ENCODE assay signal across 1 cellular context in the genomic region with DNA sequence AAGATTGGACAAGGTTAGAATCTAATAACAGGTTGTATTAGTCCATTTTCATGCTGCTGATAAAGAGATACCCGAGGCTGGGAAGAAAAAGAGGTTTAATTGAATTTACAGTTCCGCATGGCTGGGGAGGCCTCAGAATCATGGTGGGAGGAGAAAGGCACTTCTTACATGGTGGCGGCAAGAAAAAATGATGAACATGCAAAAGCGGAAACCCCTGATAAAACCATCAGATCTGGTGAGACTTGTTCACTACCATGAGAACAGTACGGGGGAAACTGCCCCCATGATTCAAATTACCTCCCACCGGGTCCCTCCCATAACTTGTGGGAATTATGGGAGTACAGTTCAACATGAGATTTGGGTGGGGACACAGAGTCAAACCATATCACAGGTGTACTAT.
TF ChIP-seq lines count a peak whose summit lies in the region.

No MANE protein-coding gene starts in this region.

TF ChIP-seq in HEK293, 187 proteins besides CTCF, POLR2A, EP300 and RAD21 (continued from another document):
- TF ChIP-seq, protein P1, sequence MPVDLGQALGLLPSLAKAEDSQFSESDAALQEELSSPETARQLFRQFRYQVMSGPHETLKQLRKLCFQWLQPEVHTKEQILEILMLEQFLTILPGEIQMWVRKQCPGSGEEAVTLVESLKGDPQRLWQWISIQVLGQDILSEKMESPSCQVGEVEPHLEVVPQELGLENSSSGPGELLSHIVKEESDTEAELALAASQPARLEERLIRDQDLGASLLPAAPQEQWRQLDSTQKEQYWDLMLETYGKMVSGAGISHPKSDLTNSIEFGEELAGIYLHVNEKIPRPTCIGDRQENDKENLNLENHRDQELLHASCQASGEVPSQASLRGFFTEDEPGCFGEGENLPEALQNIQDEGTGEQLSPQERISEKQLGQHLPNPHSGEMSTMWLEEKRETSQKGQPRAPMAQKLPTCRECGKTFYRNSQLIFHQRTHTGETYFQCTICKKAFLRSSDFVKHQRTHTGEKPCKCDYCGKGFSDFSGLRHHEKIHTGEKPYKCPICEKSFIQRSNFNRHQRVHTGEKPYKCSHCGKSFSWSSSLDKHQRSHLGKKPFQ (tag by site-specific recombination; IDR thresholded peaks at IDR 0.05) = no peak
- TF ChIP-seq SCRT1 (tag by site-specific recombination; IDR thresholded peaks at IDR 0.05; ENCODE audit: borderline replicate concordance) = no peak
TF ChIP-seq in HEK293: peak in this region for 1.
